ENCODE assay signal across 26 cellular contexts in genomic region chr11:23704183-23704582, GRCh38.
"Had no signal": no experiment of that assay in that cellular context is flagged by ENCODE, and none has a peak within 500 bp of the region (broad histone marks: within the 10 kb centered on the region; RNA-seq: fewer than 3 reads in every experiment).

No MANE protein-coding gene starts in this region.

- H3K27me3 ChIP-seq: stomach, suprapubic skin, testis, thyroid gland, tibial artery, tibial nerve, transverse colon, upper lobe of left lung, upper lobe of right lung, uterus, vagina had no signal

- H3K4me1 ChIP-seq: stomach, suprapubic skin, testis, thyroid gland, tibial artery, tibial nerve, transverse colon, upper lobe of left lung, upper lobe of right lung, uterus, vagina had no signal

- H3K4me3 ChIP-seq: stomach, suprapubic skin, testis, thoracic aorta, thyroid gland, tibial artery, tibial nerve, transverse colon, upper lobe of left lung, upper lobe of right lung, uterus, vagina had no signal

- H3K27ac ChIP-seq: stomach, suprapubic skin, testis, thoracic aorta, thyroid gland, tibial artery, tibial nerve, transverse colon, upper lobe of left lung, upper lobe of right lung, uterus, vagina had no signal

- ATAC-seq: stimulated activated effector memory CD8-positive, alpha-beta T cell treated with anti-CD3 and anti-CD28 coated beads, Interleukin-12 subunit alpha, Interleukin-12 subunit beta, amount 100 ng/mL, for 72 hours; stimulated activated memory B cell treated with anti-CD40 and anti-IgM and Interleukin-4, amounts not matched to agents 10 μg/mL and 1 μg/mL and 100 μg/mL, for 72 hours; stimulated activated naive B cell treated with anti-CD40 and anti-IgM and Interleukin-4, amounts not matched to agents 10 μg/mL and 1 μg/mL and 100 μg/mL, for 72 hours; stimulated activated naive CD8-positive, alpha-beta T cell treated with anti-CD3 and anti-CD28 coated beads, Interleukin-15, amount 100 ng/mL, for 72 hours; stimulated activated naive CD8-positive, alpha-beta T cell treated with anti-CD3 and anti-CD28 coated beads, Interleukin-15, Interleukin-2, amounts not matched to agents 100 U/mL and 50 U/mL, for 24 hours; upper lobe of right lung had no signal

- DNase-seq: stimulated activated CD4-positive, alpha-beta T cell treated with anti-CD3 and anti-CD28 coated beads, Interleukin-2, amount 100 ng/mL, for 48 hours; stimulated activated CD4-positive, alpha-beta T cell treated with anti-CD3 and anti-CD28 coated beads, Interleukin-4, amount 100 ng/mL, for 1 hour; stimulated activated CD4-positive, alpha-beta T cell treated with anti-CD3 and anti-CD28 coated beads, Interleukin-4, amount 100 ng/mL, for 24 hours; stimulated activated CD4-positive, alpha-beta T cell treated with anti-CD3 and anti-CD28 coated beads, Interleukin-4, amount 100 ng/mL, for 4 hours; stimulated activated CD8-positive, alpha-beta memory T cell treated with anti-CD3 and anti-CD28 coated beads, Interleukin-4, amount 100 ng/mL, for 48 hours; stimulated activated naive B cell treated with anti-CD40 and anti-IgM and Interleukin-4, amounts not matched to agents 10 μg/mL and 1 μg/mL and 100 μg/mL, for 72 hours; stimulated activated naive CD4-positive, alpha-beta T cell; stimulated activated naive CD4-positive, alpha-beta T cell treated with Interleukin-2 at 50 U/mL for 16 hours; stimulated activated naive CD8-positive, alpha-beta T cell treated with anti-CD3 and anti-CD28 coated beads, Interleukin-15, amount 100 ng/mL, for 72 hours; stimulated activated naive CD8-positive, alpha-beta T cell treated with anti-CD3 and anti-CD28 coated beads, Interleukin-15, Interleukin-2, amounts not matched to agents 100 U/mL and 50 U/mL, for 24 hours; stomach; substantia nigra; testis; thyroid gland; tibial artery; transverse colon; trophoblast cell; upper lobe of left lung; upper lobe of right lung; uterus had no signal

- H3K9me3 ChIP-seq: stomach, suprapubic skin, testis, thoracic aorta, thyroid gland, tibial artery, tibial nerve, transverse colon, upper lobe of left lung, upper lobe of right lung, uterus, vagina had no signal

- H3K36me3 ChIP-seq: stomach, suprapubic skin, thoracic aorta, thyroid gland, tibial artery, tibial nerve, transverse colon, upper lobe of left lung, upper lobe of right lung, uterus, vagina had no signal
